ENCODE assay signal across 26 cellular contexts in the genomic region with DNA sequence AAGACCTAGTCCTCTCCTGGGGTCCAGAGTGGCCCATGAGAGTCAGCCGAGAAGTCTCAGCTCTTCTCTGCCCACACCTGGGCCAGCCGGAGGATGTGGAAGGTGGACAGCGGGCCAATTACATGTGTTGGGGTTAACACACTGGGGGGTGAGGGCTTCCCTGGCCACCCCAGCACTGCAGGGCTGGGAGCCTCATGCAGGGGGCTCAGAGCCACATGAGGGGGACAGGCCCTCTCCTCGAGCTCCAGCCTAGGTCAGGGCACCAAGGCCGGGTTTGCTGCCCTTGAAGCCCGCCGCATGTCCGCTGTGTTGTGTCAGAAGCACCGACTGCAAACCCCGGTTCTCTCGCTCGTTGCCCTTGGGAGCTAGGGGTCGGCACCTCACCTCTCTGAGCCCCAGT. TPM values are rescaled to one million over a fixed set of nuclear protein-coding genes. Genes with fewer than 3 reads are reported as not detected.
"Had no signal": no experiment of that assay in that cellular context is flagged by ENCODE, and none has a peak within 500 bp of the region (broad histone marks: within the 10 kb centered on the region; RNA-seq: fewer than 3 reads in every experiment).

No MANE protein-coding gene starts in this region.

- FAIRE-seq: HTR-8/SVneo, RCC 7860 had no signal

- H3K36me3 ChIP-seq: MG63, SJSA1 had no signal

- H3K9me3 ChIP-seq: MG63, SJSA1 had no signal

- H3K9me3 Mint-ChIP-seq: IgD-negative memory B cell had no signal

- H3K36me3 Mint-ChIP-seq: IgD-negative memory B cell had no signal

- DNase-seq: KBM-7, MG63, NCI-H1092, NCI-H1105 treated with DMSO at 0.1 percent for 48 hours, NCI-H1417 treated with DMSO at 0.1 percent for 48 hours, NCI-H146, NCI-H1694 treated with DMSO at 0.1 percent for 48 hours, NCI-H1930, NCI-H2081, NCI-H2107, NCI-H2171, NCI-H226, NCI-H446, NCI-H510A, NCI-H524 treated with DMSO at 0.1 percent for 48 hours, NCI-H69, NCI-H774, Right ventricle myocardium superior, RPMI8226, SIG-M5 had no signal

- H3K27ac ChIP-seq: HL-60, SJSA1, SK-N-MC had no signal

- H3K27me3 ChIP-seq: MG63, SJSA1 had no signal

- H3K4me3 ChIP-seq: MG63, SJSA1, SK-N-MC had no signal

- H3K4me1 Mint-ChIP-seq: IgD-negative memory B cell had no signal

RNA-seq across cellular contexts. Expression of a gene that starts 30.5 kb away (rescaled TPM):
- total RNA-seq: Right ventricle myocardium superior had no signal
